8 cellular contexts compared by ENCODE assay signal in the genomic region with DNA sequence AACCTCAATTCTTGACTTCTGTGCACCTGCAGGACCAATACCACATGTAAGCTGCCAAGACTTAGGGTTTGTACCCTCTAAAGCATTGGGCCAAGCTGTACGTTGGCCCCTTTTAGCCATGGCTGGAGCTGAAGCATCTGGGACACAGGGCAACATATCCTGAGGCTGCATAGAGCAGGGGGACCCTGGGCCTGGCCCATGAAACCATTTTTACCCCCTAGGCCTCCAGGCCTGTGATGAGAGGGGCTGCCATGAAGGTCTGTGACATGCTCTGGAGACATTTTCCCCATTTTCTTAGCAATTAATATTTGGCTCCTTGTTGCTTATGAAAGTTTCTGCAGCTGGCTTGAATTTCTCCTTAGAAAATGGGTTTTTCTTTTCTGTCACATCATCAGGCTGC. TPM values are rescaled to one million over a fixed set of nuclear protein-coding genes. Genes with fewer than 3 reads are reported as not detected.
"Had no signal": no experiment of that assay in that cellular context is flagged by ENCODE, and none has a peak within 500 bp of the region (broad histone marks: within the 10 kb centered on the region; RNA-seq: fewer than 3 reads in every experiment).

No MANE protein-coding gene starts in this region.

- H3K9ac ChIP-seq: KMS-11 had no signal

- H3K27ac ChIP-seq: HL-60, KMS-11 had no signal

- H3K4me2 ChIP-seq: KMS-11 had no signal

- H3K4me3 ChIP-seq: K562 had no signal

- DNase-seq: IMR-90, KBM-7, KG1 had no signal

RNA-seq across cellular contexts. Expression of a gene that starts 31.0 kb away (rescaled TPM):
- polyA plus RNA-seq: HepG2, IgD-negative memory B cell, IMR-90, K562 had no signal
